ENCODE assay signal across 17 cellular contexts in the genomic region with DNA sequence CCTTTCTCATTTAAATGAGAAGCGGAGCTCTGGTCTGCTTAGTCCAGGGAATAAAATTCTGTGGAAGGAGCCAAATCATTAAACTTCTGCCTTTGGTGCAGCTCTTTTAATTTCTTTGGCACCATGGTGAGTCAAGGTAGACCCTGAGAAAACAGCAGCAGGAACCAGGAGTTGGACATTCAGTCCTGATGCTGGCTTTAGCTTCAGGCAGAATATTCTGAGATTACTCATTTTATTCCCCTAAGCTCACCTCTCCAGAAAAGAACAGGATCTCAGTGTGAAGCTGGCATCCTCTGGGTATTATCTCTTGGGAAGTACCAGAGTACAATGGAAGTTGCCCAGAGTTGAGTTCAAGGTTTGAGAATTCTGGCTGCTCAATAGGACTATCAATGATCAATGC.
A peak's percentile ranks its signal among the peaks of the same experiment; 100 is the strongest.
DNase-seq lines count a peak whose midpoint lies in the region; ATAC-seq and TF ChIP-seq lines count a peak whose summit lies in the region.
"Had no signal": no experiment of that assay in that cellular context is flagged by ENCODE, and none has a peak within 500 bp of the region (broad histone marks: within the 10 kb centered on the region; RNA-seq: fewer than 3 reads in every experiment).

No MANE protein-coding gene starts in this region.

- peak overlapping the region; percentile 20 for H3K27ac Mint-ChIP-seq in nephron progenitor cell
- H3K27ac Mint-ChIP-seq in activated T-helper 17 cell treated with anti-CD3 and anti-CD28 coated beads, Interleukin-2, amount 50 U/mL, for 72 hours = no peak overlapping the region
- H3K27ac Mint-ChIP-seq: B cell; CD4-positive, alpha-beta T cell; CD8-positive, alpha-beta T cell had no signal

- H3K27me3 ChIP-seq in mammary epithelial cell (ENCODE audit: insufficient read depth, low read length) (no peaks in the 10 kb centered on the region), breast epithelium (no peaks in the 10 kb centered on the region)
- H3K27me3 ChIP-seq: BLaER1 treated with 17β-estradiol and CSF1 and Interleukin-3, amounts not matched to agents 10 nM and 100 nM had no signal

- WGBS in mammary epithelial cell (ENCODE audit: low coverage, missing lambda C conversion rate) = 100% methylated on average over 1 of the region's 1 CpG

- H3K4me3 ChIP-seq in mammary epithelial cell (replicated peaks in 1 of 3; ENCODE audit: insufficient read depth in 1 of 3, low read depth in 2 of 3, low read length in 3 of 3) (no peak overlapping the region), breast epithelium (no peak overlapping the region)
- H3K4me3 ChIP-seq: A549; BLaER1 treated with 17β-estradiol and CSF1 and Interleukin-3, amounts not matched to agents 10 nM and 100 nM had no signal

- TF ChIP-seq CTCF in mammary epithelial cell (conservative IDR thresholded peaks at IDR 0.05 in 1 of 2, IDR thresholded peaks at IDR 0.05 in 1 of 2; ENCODE audit: extremely low read depth in 1 of 2, insufficient read depth in 1 of 2, low read depth in 1 of 2, low read length in 2 of 2) = no peak
- TF ChIP-seq CTCF in breast epithelium (IDR thresholded peaks at IDR 0.05) = no peak
- no peak for TF ChIP-seq CTCF in nephron progenitor cell (IDR thresholded peaks at IDR 0.05)

- DNase-seq in mammary epithelial cell (peak; percentile 15), breast epithelium (ENCODE audit: low spot score in 2 of 2) (no peak), nephron progenitor cell (no peak)
- DNase-seq: AML-193; Caco-2; Calu3; CD4-positive, alpha-beta T cell; CD8-positive, alpha-beta T cell; DMS79 treated with DMSO at 0.1 percent for 48 hours; GF-D8 had no signal

- H3K36me3 ChIP-seq in mammary epithelial cell (ENCODE audit: insufficient read depth, low read length) (no peaks in the 10 kb centered on the region), breast epithelium (no peaks in the 10 kb centered on the region)
- H3K36me3 ChIP-seq: BLaER1 treated with 17β-estradiol and CSF1 and Interleukin-3, amounts not matched to agents 10 nM and 100 nM had no signal

- no TSS peak for BruUV-seq in mammary epithelial cell (replicated peaks; lab: Mats Ljungman, UMichigan)

- dilution Hi-C loops in mammary epithelial cell (cut with HindIII; ENCODE audit: low sequenced_read_pairs) = no loop called here

- no peaks in the 10 kb centered on the region for H3K4me1 Mint-ChIP-seq in nephron progenitor cell
- H3K4me1 Mint-ChIP-seq in activated T-helper 17 cell treated with anti-CD3 and anti-CD28 coated beads, Interleukin-2, amount 50 U/mL, for 72 hours = no peaks in the 10 kb centered on the region
- H3K4me1 Mint-ChIP-seq: B cell had no signal

- CTCF ChIA-PET in mammary epithelial cell (lab: Charles Lee; ENCODE audit: low non-redundant PET) = no interaction called here

- H3K4me1 ChIP-seq in mammary epithelial cell (ENCODE audit: insufficient read depth, low read length) = peaks cover 22% of the 10 kb centered on the region
- H3K4me1 ChIP-seq in breast epithelium = no peaks in the 10 kb centered on the region

- ATAC-seq in GM21717 (IDR thresholded peaks at IDR 0.05; ENCODE audit: unreplicated experiment) = no peak
- ATAC-seq in activated T-helper 17 cell treated with anti-CD3 and anti-CD28 coated beads, Interleukin-2, amount 50 U/mL, for 72 hours (replicated peaks) = no peak
- ATAC-seq: A549; CD8-positive, alpha-beta T cell had no signal

- peaks cover 9% of the 10 kb centered on the region for H3K36me3 Mint-ChIP-seq in nephron progenitor cell (ENCODE audit: low read depth)
- H3K36me3 Mint-ChIP-seq in activated T-helper 17 cell treated with anti-CD3 and anti-CD28 coated beads, Interleukin-2, amount 50 U/mL, for 72 hours (ENCODE audit: low read depth) = no peaks in the 10 kb centered on the region
- H3K36me3 Mint-ChIP-seq: CD8-positive, alpha-beta T cell had no signal

- H3K27me3 Mint-ChIP-seq in nephron progenitor cell (ENCODE audit: low read depth, poor library complexity) = no peaks in the 10 kb centered on the region
- H3K27me3 Mint-ChIP-seq in activated T-helper 17 cell treated with anti-CD3 and anti-CD28 coated beads, Interleukin-2, amount 50 U/mL, for 72 hours = peaks cover 43% of the 10 kb centered on the region
- H3K27me3 Mint-ChIP-seq: B cell had no signal

- H3K27ac ChIP-seq in mammary epithelial cell (ENCODE audit: insufficient read depth, low read depth, low read length) (no peak overlapping the region), breast epithelium (no peak overlapping the region)
- H3K27ac ChIP-seq: 22Rv1; A549; BLaER1 treated with 17β-estradiol and CSF1 and Interleukin-3, amounts not matched to agents 10 nM and 100 nM; C4-2B had no signal

- H3K4me2 ChIP-seq in mammary epithelial cell (ENCODE audit: insufficient read depth, low read depth, low read length) = no peak overlapping the region
- H3K4me2 ChIP-seq: A549; BLaER1 treated with 17β-estradiol and CSF1 and Interleukin-3, amounts not matched to agents 10 nM and 100 nM had no signal

- H3K9ac ChIP-seq in mammary epithelial cell (ENCODE audit: insufficient read depth, low read length) = no peak overlapping the region
- H3K9ac ChIP-seq: BLaER1 treated with 17β-estradiol and CSF1 and Interleukin-3, amounts not matched to agents 10 nM and 100 nM had no signal

- H3K79me2 ChIP-seq in mammary epithelial cell (ENCODE audit: insufficient read depth, low read length) = no peaks in the 10 kb centered on the region

- in situ Hi-C loops in mammary epithelial cell (cut with MboI; ENCODE audit: low sequenced_read_pairs in 2 of 2) = no loop called here

- H3K9me3 ChIP-seq in mammary epithelial cell (replicated peaks; ENCODE audit: insufficient read depth, low read length) = no peaks in the 10 kb centered on the region
- no peaks in the 10 kb centered on the region for H3K9me3 ChIP-seq in breast epithelium
- H3K9me3 ChIP-seq: A549 had no signal

- no peaks in the 10 kb centered on the region for H4K20me1 ChIP-seq in mammary epithelial cell (ENCODE audit: insufficient read depth, low read length)
- H4K20me1 ChIP-seq: BLaER1 treated with 17β-estradiol and CSF1 and Interleukin-3, amounts not matched to agents 10 nM and 100 nM had no signal

- H3K9me3 Mint-ChIP-seq in nephron progenitor cell = peaks cover 34% of the 10 kb centered on the region
- peaks cover 15% of the 10 kb centered on the region for H3K9me3 Mint-ChIP-seq in activated T-helper 17 cell treated with anti-CD3 and anti-CD28 coated beads, Interleukin-2, amount 50 U/mL, for 72 hours

- TF ChIP-seq POLR2A in breast epithelium (IDR thresholded peaks at IDR 0.05) = no peak

- intact Hi-C loops in mammary epithelial cell (cut with micrococcal nuclease) (loop anchor here (10.0 kb wide), 1 partner anchor 349 kb away; no protein-coding TSS in a partner anchor), breast epithelium (cut with DNase I; ENCODE audit: low total_unique reads) (no loop called here)

- no peak overlapping the region for H3K4me3 Mint-ChIP-seq in nephron progenitor cell
- H3K4me3 Mint-ChIP-seq in activated T-helper 17 cell treated with anti-CD3 and anti-CD28 coated beads, Interleukin-2, amount 50 U/mL, for 72 hours = no peak overlapping the region
- H3K4me3 Mint-ChIP-seq: B cell; CD4-positive, alpha-beta T cell; CD8-positive, alpha-beta T cell had no signal

- H2AFZ ChIP-seq in mammary epithelial cell (ENCODE audit: low read depth, low read length) = peak overlapping the region; percentile 43
